In the genomic region with DNA sequence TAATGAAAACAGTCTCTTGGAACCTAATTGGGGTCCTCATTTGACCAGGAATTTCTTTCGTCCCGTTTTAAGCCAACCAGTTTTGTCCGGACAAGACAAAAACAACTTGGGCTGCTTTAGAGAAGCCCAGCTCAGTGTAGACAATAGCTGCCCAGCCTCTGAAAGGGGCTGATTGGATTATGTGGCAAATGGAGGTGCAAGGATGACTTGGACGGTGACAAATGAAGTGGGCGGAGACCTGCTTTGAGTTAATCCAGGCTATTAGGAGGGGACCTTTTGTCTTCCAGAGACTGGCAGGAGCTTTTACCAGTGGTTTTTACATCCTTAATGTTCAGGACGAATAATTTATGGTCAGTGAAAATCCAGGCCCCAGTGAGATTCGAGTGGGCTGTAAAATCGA, we compare ENCODE assay signal across 24 cellular contexts. TPM values are rescaled to one million over a fixed set of nuclear protein-coding genes. Genes with fewer than 3 reads are reported as not detected.
A peak's percentile ranks its signal among the peaks of the same experiment; 100 is the strongest.
DNase-seq lines count a peak whose midpoint lies in the region; ATAC-seq and TF ChIP-seq lines count a peak whose summit lies in the region.
"Had no signal": no experiment of that assay in that cellular context is flagged by ENCODE, and none has a peak within 500 bp of the region (broad histone marks: within the 10 kb centered on the region; RNA-seq: fewer than 3 reads in every experiment).

No MANE protein-coding gene starts in this region.

- peaks cover 3% of the 10 kb centered on the region; the same call in 1 of the 2 replicates for H3K27me3 ChIP-seq in iPS-20b (ENCODE audit: insufficient read depth, low read length)
- H3K27me3 ChIP-seq in smooth muscle cell (ENCODE audit: low read depth) = no peaks in the 10 kb centered on the region
- H3K27me3 ChIP-seq: SJCRH30 had no signal

- no peaks in the 10 kb centered on the region for H3K79me2 ChIP-seq in smooth muscle cell (ENCODE audit: low read depth)

- H3F3A ChIP-seq in smooth muscle cell (ENCODE audit: low read depth) = peaks cover 5% of the 10 kb centered on the region

- no peaks in the 10 kb centered on the region for H3K36me3 Mint-ChIP-seq in activated T-cell treated with anti-CD3 and anti-CD28 coated beads, Interleukin-2, amount 50 U/mL, for 24 hours (ENCODE audit: low read depth)
- H3K36me3 Mint-ChIP-seq: T-cell had no signal

- no peak overlapping the region for H3K27ac Mint-ChIP-seq in activated T-cell treated with anti-CD3 and anti-CD28 coated beads, Interleukin-2, amount 50 U/mL, for 24 hours
- H3K27ac Mint-ChIP-seq: activated CD4-positive, alpha-beta T cell treated with anti-CD3 and anti-CD28 coated beads for 36 hours; activated naive CD4-positive, alpha-beta T cell treated with anti-CD3 and anti-CD28 coated beads, Interleukin-2, amount 10 ng/mL, durations not matched to agents 7 days and 5 days; memory B cell; naive B cell; T-cell had no signal

- no peak overlapping the region for H3K27ac ChIP-seq in iPS-20b (ENCODE audit: low read length)
- no peak overlapping the region for H3K27ac ChIP-seq in smooth muscle cell (ENCODE audit: low read depth)
- H3K27ac ChIP-seq: A549, sigmoid colon, SJCRH30 had no signal

- H3K4me1 ChIP-seq in iPS-20b (ENCODE audit: insufficient read depth, low read length) (peaks cover 31% of the 10 kb centered on the region; the same call in 1 of the 2 replicates), smooth muscle cell (ENCODE audit: low read depth) (peaks cover 35% of the 10 kb centered on the region)
- H3K4me1 ChIP-seq: A549, SJCRH30 had no signal

- H3K36me3 ChIP-seq in iPS-20b (ENCODE audit: insufficient read depth, low read depth, low read length) (no peaks in the 10 kb centered on the region), smooth muscle cell (ENCODE audit: low read depth) (no peaks in the 10 kb centered on the region)
- H3K36me3 ChIP-seq: sigmoid colon had no signal

- H3K9ac ChIP-seq in iPS-20b (ENCODE audit: low read depth, low read length) = peak overlapping the region; percentile 21; the same call in 1 of the 2 replicates
- no peak overlapping the region for H3K9ac ChIP-seq in smooth muscle cell (ENCODE audit: low read depth)

- no peak overlapping the region for H3K4me3 Mint-ChIP-seq in activated T-cell treated with anti-CD3 and anti-CD28 coated beads, Interleukin-2, amount 50 U/mL, for 24 hours
- H3K4me3 Mint-ChIP-seq: activated CD4-positive, alpha-beta T cell treated with anti-CD3 and anti-CD28 coated beads for 36 hours; activated naive CD4-positive, alpha-beta T cell treated with anti-CD3 and anti-CD28 coated beads, Interleukin-2, amount 10 ng/mL, durations not matched to agents 7 days and 5 days; memory B cell; naive B cell; T-cell had no signal

- ATAC-seq in HG03108 (IDR thresholded peaks at IDR 0.05; ENCODE audit: unreplicated experiment) = no peak
- ATAC-seq: A549; activated CD4-positive, alpha-beta T cell treated with anti-CD3 and anti-CD28 coated beads for 36 hours; left cardiac atrium; T-cell had no signal

- TF ChIP-seq CTCF in smooth muscle cell (IDR thresholded peaks at IDR 0.05; ENCODE audit: borderline replicate concordance, insufficient read depth, poor library complexity, severe bottlenecking) = no peak

- H3K9me3 Mint-ChIP-seq in activated T-cell treated with anti-CD3 and anti-CD28 coated beads, Interleukin-2, amount 50 U/mL, for 24 hours = peaks cover 4% of the 10 kb centered on the region

- DNase-seq in NCI-H510A treated with DMSO at 0.1 percent for 48 hours (lab: John Stamatoyannopoulos, UW) (peak; percentile 14), NCI-H510A (lab: John Stamatoyannopoulos, UW) (no peak), NCI-H69 (lab: John Stamatoyannopoulos, UW) (peak; percentile 66), smooth muscle cell (lab: John Stamatoyannopoulos, UW; ENCODE audit: unreplicated experiment) (no peak), KG1 (lab: John Stamatoyannopoulos, UW) (no peak)
- no peak for DNase-seq in activated T-cell treated with anti-CD3 and anti-CD28 coated beads, Interleukin-2, amount 50 U/mL, for 24 hours
- DNase-seq: activated CD4-positive, alpha-beta T cell treated with anti-CD3 and anti-CD28 coated beads for 36 hours; activated naive CD4-positive, alpha-beta T cell treated with anti-CD3 and anti-CD28 coated beads, Interleukin-2, amount 10 ng/mL, durations not matched to agents 7 days and 5 days; amygdala; central memory CD4-positive, alpha-beta T cell; EL; head of caudate nucleus; left cardiac atrium; naive B cell; sigmoid colon; SJCRH30; stimulated activated CD8-positive, alpha-beta memory T cell treated with anti-CD3 and anti-CD28 coated beads, Interleukin-4, amount 100 ng/mL, for 48 hours; T-cell; trophoblast cell had no signal

- peaks cover 48% of the 10 kb centered on the region for H3K27me3 Mint-ChIP-seq in activated T-cell treated with anti-CD3 and anti-CD28 coated beads, Interleukin-2, amount 50 U/mL, for 24 hours

- no peaks in the 10 kb centered on the region for H4K20me1 ChIP-seq in smooth muscle cell (ENCODE audit: low read depth)

- WGBS in smooth muscle cell (ENCODE audit: low lambda C conversion rate) = 49% methylated on average over 8 of the region's 8 CpGs

- H3K4me3 ChIP-seq in iPS-20b (ENCODE audit: low read length) (no peak overlapping the region), smooth muscle cell (no peak overlapping the region)
- H3K4me3 ChIP-seq: A549, sigmoid colon, SJCRH30 had no signal

- no peak overlapping the region for H3K4me2 ChIP-seq in smooth muscle cell
- H3K4me2 ChIP-seq: A549 had no signal

- peaks cover 8% of the 10 kb centered on the region; the same call in 1 of the 2 replicates for H3K9me3 ChIP-seq in iPS-20b (ENCODE audit: insufficient read depth, low read depth, low read length)
- no peaks in the 10 kb centered on the region for H3K9me3 ChIP-seq in smooth muscle cell (replicated peaks; ENCODE audit: low read depth)
- H3K9me3 ChIP-seq: SJCRH30 had no signal

- H2AFZ ChIP-seq in smooth muscle cell (ENCODE audit: low read depth) = peak overlapping the region; percentile 17

- peaks cover 6% of the 10 kb centered on the region for H3K4me1 Mint-ChIP-seq in activated T-cell treated with anti-CD3 and anti-CD28 coated beads, Interleukin-2, amount 50 U/mL, for 24 hours (ENCODE audit: low read depth)
- H3K4me1 Mint-ChIP-seq: activated naive CD4-positive, alpha-beta T cell treated with anti-CD3 and anti-CD28 coated beads, Interleukin-2, amount 10 ng/mL, durations not matched to agents 7 days and 5 days; memory B cell had no signal

RNA-seq across cellular contexts. Expression of a gene that starts 4.8 kb away (rescaled TPM):
- not detected in 2 replicates for total RNA-seq in smooth muscle cell
- 0.70 TPM in 1 of 2 replicates, not detected in the other for polyA plus RNA-seq in smooth muscle cell
- total RNA-seq: activated CD4-positive, alpha-beta T cell treated with anti-CD3 and anti-CD28 coated beads for 36 hours; H4 had no signal

Comparison
In these comparisons a context has a peak if more than half of its experiments do, and no peak if none do; other contexts are left out.
1. DNase-seq: peak in NCI-H510A treated with DMSO at 0.1 percent for 48 hours (single experiment) and NCI-H69 (single experiment); none in NCI-H510A (single experiment), smooth muscle cell (single experiment), activated T-cell treated with anti-CD3 and anti-CD28 coated beads, Interleukin-2, amount 50 U/mL, for 24 hours (single experiment) and KG1 (single experiment).